In the genomic region with DNA sequence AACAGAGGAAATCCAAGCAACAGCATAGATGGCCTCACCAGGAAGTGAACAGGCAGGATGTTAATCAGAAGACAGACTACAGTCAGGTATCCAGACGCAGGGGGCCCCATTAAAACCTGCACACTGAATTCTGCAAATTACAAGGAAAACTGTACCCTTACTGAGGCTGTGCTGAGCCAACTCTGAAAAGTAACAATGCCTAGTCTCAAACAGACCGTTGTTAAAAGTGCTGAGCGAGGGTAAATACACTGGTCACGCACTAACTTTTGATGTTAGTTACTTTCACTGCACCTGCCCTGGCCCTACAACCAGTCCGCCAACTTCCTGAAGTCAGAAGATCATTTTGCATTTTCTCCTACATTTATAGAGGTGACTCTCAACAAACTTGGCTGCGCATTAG, we compare ENCODE assay signal across 8 cellular contexts. TPM values are rescaled to one million over a fixed set of nuclear protein-coding genes. Genes with fewer than 3 reads are reported as not detected.
DNase-seq lines count a peak whose midpoint lies in the region; ATAC-seq and TF ChIP-seq lines count a peak whose summit lies in the region.

No MANE protein-coding gene starts in this region.

- H4K20me1 ChIP-seq in neural progenitor cell (ENCODE audit: low read depth): peaks cover 5% of the 10 kb centered on the region

- H3K4me3 ChIP-seq in NB4 (ENCODE audit: low read depth, low read length): peak overlapping the region; percentile 90
- peak overlapping the region; percentile 95 for H3K4me3 ChIP-seq in effector memory CD4-positive, alpha-beta T cell (ENCODE audit: insufficient read depth, low read depth, low read length, poor library complexity, severe bottlenecking)
- peak overlapping the region; percentile 84 for H3K4me3 ChIP-seq in neural progenitor cell
- H3K4me3 ChIP-seq in body of pancreas: peak overlapping the region in 1 of 2 donors; percentile 36

- no peak overlapping the region for H3K27ac Mint-ChIP-seq in neural progenitor cell

- H3K9me3 Mint-ChIP-seq in neural progenitor cell: no peaks in the 10 kb centered on the region

- peaks cover 9% of the 10 kb centered on the region for H3K36me3 ChIP-seq in ES-I3 (ENCODE audit: insufficient read depth, low read length)
- peaks cover 19% of the 10 kb centered on the region for H3K36me3 ChIP-seq in effector memory CD4-positive, alpha-beta T cell (ENCODE audit: control insufficient read depth, insufficient read depth, low read length)
- peaks cover 2% of the 10 kb centered on the region for H3K36me3 ChIP-seq in neural progenitor cell
- peaks cover 2 to 7% of the 10 kb centered on the region in 2 donors for H3K36me3 ChIP-seq in body of pancreas (replicated peaks in 1 of 2; ENCODE audit: insufficient read depth in 1 of 2, low read depth in 2 of 2)

- TF ChIP-seq CTCF in NB4 (IDR thresholded peaks at IDR 0.05; ENCODE audit: low read depth, low read length): no peak
- TF ChIP-seq CTCF in neural progenitor cell (IDR thresholded peaks at IDR 0.05): no peak
- TF ChIP-seq CTCF in body of pancreas (IDR thresholded peaks at IDR 0.05): no peak

- peaks cover 24% of the 10 kb centered on the region for H3K4me1 Mint-ChIP-seq in neural progenitor cell

- intact Hi-C loops in body of pancreas (cut with DNase I): no loop called here

- no peak overlapping the region for H2AFZ ChIP-seq in neural progenitor cell (replicated peaks)

- H3K9ac ChIP-seq in ES-I3 (ENCODE audit: low read depth, low read length): peak overlapping the region; percentile 76
- peak overlapping the region; percentile 62 for H3K9ac ChIP-seq in neural progenitor cell

- H3K27me3 ChIP-seq in effector memory CD4-positive, alpha-beta T cell (replicated peaks; ENCODE audit: control insufficient read depth, insufficient read depth, low read length, poor library complexity, severe bottlenecking): no peaks in the 10 kb centered on the region
- H3K27me3 ChIP-seq in neural progenitor cell (peaks cover 16% of the 10 kb centered on the region), body of pancreas (no peaks in the 10 kb centered on the region)

- H3K9me3 ChIP-seq in ES-I3 (ENCODE audit: control insufficient read depth, insufficient read depth, low read length) (0 out of 2 replicates have a peak, but pooled peaks cover under 1% of the 10 kb centered on the region), neural progenitor cell (ENCODE audit: low read depth) (no peaks in the 10 kb centered on the region), body of pancreas (no peaks in the 10 kb centered on the region)
- no peaks in the 10 kb centered on the region for H3K9me3 ChIP-seq in effector memory CD4-positive, alpha-beta T cell (ENCODE audit: control insufficient read depth, low read length)

- peak overlapping the region; percentile 98 for H3K4me3 Mint-ChIP-seq in neural progenitor cell

- H3F3A ChIP-seq in neural progenitor cell (ENCODE audit: low read depth): no peaks in the 10 kb centered on the region

- H3K27ac ChIP-seq in effector memory CD4-positive, alpha-beta T cell (ENCODE audit: insufficient read depth, low read length, poor library complexity, severe bottlenecking): peak overlapping the region; percentile 79
- H3K27ac ChIP-seq in neural progenitor cell (no peak overlapping the region), body of pancreas (peak overlapping the region in 1 of 4 donors; percentile 87)

- H3K79me2 ChIP-seq in neural progenitor cell (ENCODE audit: low read depth): peaks cover 22% of the 10 kb centered on the region

- WGBS in body of pancreas, 2 donors: 7 to 10% methylated on average over 6 of the region's 6 CpGs

- H3K36me3 Mint-ChIP-seq in neural progenitor cell: peaks cover 10% of the 10 kb centered on the region

- H3K4me1 ChIP-seq in ES-I3 (ENCODE audit: insufficient read depth, low read length) (peaks cover 5% of the 10 kb centered on the region; the same call in 1 of the 2 replicates), neural progenitor cell (no peaks in the 10 kb centered on the region), body of pancreas (peaks cover 24% of the 10 kb centered on the region)
- H3K4me1 ChIP-seq in effector memory CD4-positive, alpha-beta T cell (ENCODE audit: control insufficient read depth, insufficient read depth, low read length, poor library complexity, severe bottlenecking): peaks cover 17% of the 10 kb centered on the region

- peaks cover 2% of the 10 kb centered on the region for H3K27me3 Mint-ChIP-seq in neural progenitor cell (ENCODE audit: insufficient read depth, low read depth)

- DNase-seq in NB4 (ENCODE audit: low read depth) (peak; percentile 26), neural progenitor cell (ENCODE audit: low spot score) (no peak), NCI-H1930 (lab: John Stamatoyannopoulos, UW) (no peak), GM19240 (ENCODE audit: insufficient read length, low spot score) (no peak), body of pancreas (no peak)
- DNase-seq in effector memory CD4-positive, alpha-beta T cell: no peak
- DNase-seq in stimulated activated CD8-positive, alpha-beta memory T cell treated with anti-CD3 and anti-CD28 coated beads, Interleukin-4, amount 100 ng/mL, for 48 hours: no peak

- peak overlapping the region; percentile 84 for H3K4me2 ChIP-seq in neural progenitor cell

- TF ChIP-seq POLR2A in NB4 (IDR thresholded peaks at IDR 0.05; ENCODE audit: extremely low read depth, insufficient read length) (no peak), body of pancreas (IDR thresholded peaks at IDR 0.05) (no peak)

- no peak for ATAC-seq in body of pancreas

RNA-seq across cellular contexts. Expression of a gene that starts 1.0 kb away (rescaled TPM):
- total RNA-seq in neural progenitor cell (ENCODE audit: low replicate concordance) (15.6 and 22.5 TPM in 2 replicates), body of pancreas (10 to 100 TPM; 10.9 to 20.8 TPM)
